Comparison of ENCODE assay signal across 8 cellular contexts in genomic region chr15:38389924-38390542, GRCh38.
A peak's percentile ranks its signal among the peaks of the same experiment; 100 is the strongest.
DNase-seq lines count a peak whose midpoint lies in the region; ATAC-seq, FAIRE-seq and TF ChIP-seq lines count a peak whose summit lies in the region.

No MANE protein-coding gene starts in this region.

- no peaks in the 10 kb centered on the region for H3K9me2 ChIP-seq in Loucy (replicated peaks; ENCODE audit: low read depth, low read length)

- no peaks in the 10 kb centered on the region for H3K36me3 Mint-ChIP-seq in activated B cell treated with CpG ODN at 0.5 μM for 24 hours (ENCODE audit: low read depth)
- H3K36me3 Mint-ChIP-seq in central memory CD8-positive, alpha-beta T cell (ENCODE audit: insufficient read depth), result no peaks in the 10 kb centered on the region

- intact Hi-C loops in activated B cell treated with CpG ODN at 0.5 μM for 24 hours (cut with micrococcal nuclease) (loop anchor here (1.0 to 2.0 kb wide), 3 partner anchors 35 to 395 kb away; no protein-coding TSS in a partner anchor), HepG2 (cut with micrococcal nuclease; ENCODE audit: unreplicated experiment) (loop anchor here (1.0 kb wide), 3 partner anchors 36 to 395 kb away; no protein-coding TSS in a partner anchor)

- H3K4me1 Mint-ChIP-seq in activated B cell treated with CpG ODN at 0.5 μM for 24 hours, result no peaks in the 10 kb centered on the region
- H3K4me1 Mint-ChIP-seq in central memory CD8-positive, alpha-beta T cell, result no peaks in the 10 kb centered on the region

- CTCF ChIA-PET in activated B cell treated with CpG ODN at 0.5 μM for 24 hours (lab: Charles Lee) (interaction anchor here (1.5 kb wide), 1 partner anchor 394 kb away, joined by 6 read pairs; no protein-coding TSS in a partner anchor), HepG2 (lab: Yijun Ruan, JAX; ENCODE audit: low intra/inter-chr PET ratio, low total read pairs) (interaction anchor here (1.0 to 3.2 kb wide), 3 partner anchors 387 to 394 kb away, joined by 3 to 38 read pairs (median 16); no protein-coding TSS in a partner anchor)

- TF ChIP-seq EP300 in HepG2 (IDR thresholded peaks at IDR 0.05; ENCODE audit: low read depth in 2 of 2, low read length in 2 of 2), result no peak
- TF ChIP-seq EP300 in HepG2 (CRISPR knock-in tag; IDR thresholded peaks at IDR 0.05; ENCODE audit: borderline replicate concordance), result no peak

- no peak overlapping the region for H3K27ac ChIP-seq in HepG2 (ENCODE audit: extremely low read length, insufficient read depth, low read length)

- BruUV-seq in HepG2 (replicated peaks; lab: Mats Ljungman, UMichigan), result no TSS peak

- no peaks in the 10 kb centered on the region for H4K20me1 ChIP-seq in Loucy (ENCODE audit: insufficient read depth, low read length, poor library complexity, severe bottlenecking)
- no peaks in the 10 kb centered on the region for H4K20me1 ChIP-seq in HepG2 (ENCODE audit: insufficient read depth, low read length)

- H3K4me3 ChIP-seq in GM06990 (replicated peaks; ENCODE audit: low read depth, low read length) (no peak overlapping the region), Loucy (ENCODE audit: low read length, poor library complexity, severe bottlenecking) (no peak overlapping the region), HepG2 (replicated peaks in 1 of 3; ENCODE audit: insufficient read depth in 1 of 3, low read depth in 2 of 3, low read length in 3 of 3) (no peak overlapping the region)

- no peak overlapping the region for H3K9ac ChIP-seq in Loucy (ENCODE audit: low read depth, low read length, poor library complexity, severe bottlenecking)
- H3K9ac ChIP-seq in HepG2 (ENCODE audit: insufficient read depth, low read depth, low read length), result no peak overlapping the region

- peak; percentile 18 for DNase-seq in GM06990 (ENCODE audit: extremely low read depth, insufficient read length)
- DNase-seq in activated B cell treated with CpG ODN at 0.5 μM for 24 hours, result peak; percentile 20
- DNase-seq in central memory CD8-positive, alpha-beta T cell (ENCODE audit: low spot score in 2 of 2), result peak; percentile 25 to 33
- peak; percentile 58 for DNase-seq in HepG2 (ENCODE audit: low spot score)
- peak; percentile 26 for DNase-seq in stimulated activated CD8-positive, alpha-beta memory T cell treated with anti-CD3 and anti-CD28 coated beads, Interleukin-15, amount 100 ng/mL, for 24 hours (ENCODE audit: low read depth)

- POLR2A ChIA-PET in activated B cell treated with CpG ODN at 0.5 μM for 24 hours (lab: Charles Lee), result no interaction called here
- POLR2A ChIA-PET in HepG2 (lab: Yijun Ruan, JAX), result no interaction called here

- peak; percentile 87 for TF ChIP-seq CTCF in GM06990 (IDR thresholded peaks at IDR 0.05; ENCODE audit: insufficient read depth, low read length, poor library complexity, severe bottlenecking)
- TF ChIP-seq CTCF in Loucy (conservative IDR thresholded peaks at IDR 0.05; ENCODE audit: low read length), result peak; percentile 95
- peak; percentile 38 for TF ChIP-seq CTCF in activated B cell treated with CpG ODN at 0.5 μM for 24 hours (IDR thresholded peaks at IDR 0.05)
- TF ChIP-seq CTCF in HepG2 (CRISPR knock-in tag; IDR thresholded peaks at IDR 0.05), result peak; percentile 82

- no peak overlapping the region for H3K4me3 Mint-ChIP-seq in activated B cell treated with CpG ODN at 0.5 μM for 24 hours
- no peak overlapping the region for H3K4me3 Mint-ChIP-seq in central memory CD8-positive, alpha-beta T cell

- no peaks in the 10 kb centered on the region for H3K4me1 ChIP-seq in Loucy (ENCODE audit: insufficient read depth, low read length, poor library complexity, severe bottlenecking)
- H3K4me1 ChIP-seq in HepG2 (ENCODE audit: insufficient read depth, low read length), result no peaks in the 10 kb centered on the region

- H3K4me2 ChIP-seq in Loucy (ENCODE audit: low read depth, low read length, poor library complexity, severe bottlenecking) (no peak overlapping the region), HepG2 (ENCODE audit: low read depth, low read length) (no peak overlapping the region)

- H3K27me3 Mint-ChIP-seq in activated B cell treated with CpG ODN at 0.5 μM for 24 hours, result peaks cover 13% of the 10 kb centered on the region
- peaks cover 54% of the 10 kb centered on the region for H3K27me3 Mint-ChIP-seq in central memory CD8-positive, alpha-beta T cell

- H2AFZ ChIP-seq in Loucy (ENCODE audit: low read length) (no peak overlapping the region), HepG2 (ENCODE audit: low read length) (no peak overlapping the region)

- no peaks in the 10 kb centered on the region for H3F3A ChIP-seq in Loucy (ENCODE audit: low read depth)

- no peak overlapping the region for H3K27ac Mint-ChIP-seq in activated B cell treated with CpG ODN at 0.5 μM for 24 hours
- H3K27ac Mint-ChIP-seq in central memory CD8-positive, alpha-beta T cell (ENCODE audit: low read depth), result no peak overlapping the region

- no peaks in the 10 kb centered on the region for H3K9me3 ChIP-seq in Loucy (ENCODE audit: insufficient read depth, low read depth, low read length)
- no peaks in the 10 kb centered on the region for H3K9me3 ChIP-seq in HepG2 (ENCODE audit: low read length)

- ATAC-seq in GM21723 (IDR thresholded peaks at IDR 0.05; ENCODE audit: unreplicated experiment), result peak; percentile 66
- ATAC-seq in activated B cell treated with CpG ODN at 0.5 μM for 24 hours (ENCODE audit: low read depth), result peak; percentile 67
- ATAC-seq in central memory CD8-positive, alpha-beta T cell (replicated peaks; ENCODE audit: extremely low read depth, poor library complexity, severe bottlenecking), result peak; percentile 32
- peak; percentile 89 for ATAC-seq in HepG2
- ATAC-seq in GM18873 (IDR thresholded peaks at IDR 0.05; ENCODE audit: low FRiP score, unreplicated experiment), result no peak

- H3K9me3 Mint-ChIP-seq in activated B cell treated with CpG ODN at 0.5 μM for 24 hours, result no peaks in the 10 kb centered on the region
- no peaks in the 10 kb centered on the region for H3K9me3 Mint-ChIP-seq in central memory CD8-positive, alpha-beta T cell

- WGBS in HepG2 (ENCODE audit: low lambda C conversion rate), result 33% methylated on average over 3 of the region's 3 CpGs

- in situ Hi-C loops in HepG2 (cut with HindIII; ENCODE audit: extremely low pct_ligation_motif_present, low pct_unique_long_range_greater_than_20kb), result loop anchor here (10.0 kb wide), 1 partner anchor 395 kb away; no protein-coding TSS in a partner anchor

- no peak for TF ChIP-seq POLR2A in HepG2 (IDR thresholded peaks at IDR 0.05; ENCODE audit: insufficient read depth in 1 of 2, low read depth in 2 of 2, low read length in 2 of 2)

- peak; percentile 88 for FAIRE-seq in HepG2 (lab: Jason Lieb, UNC)

- TF ChIP-seq RAD21 in HepG2 (CRISPR knock-in tag; IDR thresholded peaks at IDR 0.05), result no peak

- H3K79me2 ChIP-seq in Loucy (ENCODE audit: insufficient read depth, low read length) (no peaks in the 10 kb centered on the region), HepG2 (ENCODE audit: insufficient read depth, low read length) (no peaks in the 10 kb centered on the region)

- H3K36me3 ChIP-seq in GM06990 (ENCODE audit: control insufficient read depth, insufficient read depth, low read length) (no peaks in the 10 kb centered on the region), Loucy (ENCODE audit: insufficient read depth, low read length) (no peaks in the 10 kb centered on the region), HepG2 (replicated peaks in 1 of 2; ENCODE audit: control insufficient read depth in 1 of 2, insufficient read depth in 2 of 2, low read length in 2 of 2) (no peaks in the 10 kb centered on the region)

- H3K27me3 ChIP-seq in GM06990 (replicated peaks; ENCODE audit: control insufficient read depth, insufficient read depth, low read length) (no peaks in the 10 kb centered on the region), Loucy (ENCODE audit: insufficient read depth, low read length, poor library complexity, severe bottlenecking) (no peaks in the 10 kb centered on the region), HepG2 (ENCODE audit: control insufficient read depth in 1 of 2, insufficient read depth in 2 of 2, low read length in 2 of 2) (no peaks in the 10 kb centered on the region; a peak in 1 of 5 replicates)

TF ChIP-seq in HepG2, 621 proteins besides CTCF, POLR2A, EP300 and RAD21:
- no peak for TF ChIP-seq ZBTB26 (CRISPR knock-in tag; IDR thresholded peaks at IDR 0.05; ENCODE audit: borderline replicate concordance)
- no peak for TF ChIP-seq ZNF703 (CRISPR knock-in tag; IDR thresholded peaks at IDR 0.05; ENCODE audit: borderline replicate concordance)
- peak; percentile 74 for TF ChIP-seq STAG1 (CRISPR knock-in tag; IDR thresholded peaks at IDR 0.05)
- TF ChIP-seq SRF (IDR thresholded peaks at IDR 0.05; ENCODE audit: low read depth, low read length), result no peak
- peak; percentile 79 for TF ChIP-seq SMC3 (IDR thresholded peaks at IDR 0.05; ENCODE audit: low read length)
- no peak for TF ChIP-seq CREB1 (IDR thresholded peaks at IDR 0.05)
- no peak for TF ChIP-seq CREB1 (CRISPR knock-in tag; IDR thresholded peaks at IDR 0.05)
- no peak for TF ChIP-seq LCORL (IDR thresholded peaks at IDR 0.05)
- TF ChIP-seq LCORL (CRISPR knock-in tag; IDR thresholded peaks at IDR 0.05), result no peak
- no peak for TF ChIP-seq ZNF383 (CRISPR knock-in tag; IDR thresholded peaks at IDR 0.05; ENCODE audit: borderline replicate concordance)
- TF ChIP-seq ZKSCAN1 (IDR thresholded peaks at IDR 0.05; ENCODE audit: low read length), result no peak
- TF ChIP-seq MBD4 (IDR thresholded peaks at IDR 0.05; ENCODE audit: borderline replicate concordance, low read length), result no peak
- TF ChIP-seq PPARG (CRISPR knock-in tag; conservative IDR thresholded peaks at IDR 0.05), result no peak

Comparison
In these comparisons a context has a peak if more than half of its experiments do, and no peak if none do; other contexts are left out.
1. CTCF ChIP-seq: peak in every context shown above with its lines; median percentile 95 in Loucy; 87 in GM06990; 82 in HepG2; 38 in activated B cell treated with CpG ODN at 0.5 μM for 24 hours.